ENCODE assay signal across 9 cellular contexts in the genomic region with DNA sequence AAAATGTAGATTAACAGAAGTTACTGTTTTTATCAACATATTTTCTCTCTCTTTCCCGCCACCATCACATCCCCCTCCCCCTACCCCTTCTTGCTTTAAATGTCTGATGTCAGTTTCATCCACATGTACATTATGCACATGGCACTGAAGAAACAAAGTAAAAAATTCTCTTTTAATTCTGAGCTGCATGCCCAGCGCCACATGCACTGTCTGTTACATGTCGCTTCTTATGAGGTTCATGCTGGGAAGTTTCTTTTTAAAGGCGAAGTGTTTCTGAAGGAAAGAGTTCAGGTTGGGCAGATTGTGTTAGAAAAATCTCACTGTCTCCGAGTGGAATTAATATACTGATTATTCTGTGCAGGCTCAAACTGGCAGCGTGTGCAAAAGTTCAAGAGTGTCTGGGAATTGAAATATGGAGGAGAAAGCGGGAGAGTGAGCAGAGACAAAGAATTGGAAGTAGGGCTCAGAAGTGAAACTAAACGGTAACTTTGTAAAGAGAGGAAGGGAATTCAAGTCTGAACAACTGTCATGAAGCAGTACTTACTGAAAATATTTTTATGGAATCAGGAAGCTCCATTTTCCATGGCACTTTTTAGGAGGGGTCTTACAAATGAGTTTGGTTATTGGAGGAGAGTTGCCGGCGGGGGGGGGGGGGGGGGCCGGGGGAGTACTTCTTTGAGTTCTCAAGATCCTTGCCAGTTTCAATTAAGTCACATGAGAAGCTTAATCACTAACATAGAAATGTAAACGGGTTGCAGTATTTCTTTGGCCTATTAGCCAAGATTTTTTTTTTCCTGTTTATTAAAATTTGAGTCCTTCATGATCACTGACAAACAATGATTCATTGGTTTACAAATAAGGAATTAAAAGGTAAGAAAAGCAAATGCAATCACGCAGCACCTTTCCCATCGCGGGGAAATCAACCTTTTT.
DNase-seq lines count a peak whose midpoint lies in the region; ATAC-seq and TF ChIP-seq lines count a peak whose summit lies in the region.
"Had no signal": no experiment of that assay in that cellular context is flagged by ENCODE, and none has a peak within 500 bp of the region (broad histone marks: within the 10 kb centered on the region; RNA-seq: fewer than 3 reads in every experiment).

No MANE protein-coding gene starts in this region.

- H3K9me3 ChIP-seq in DND-41 (ENCODE audit: insufficient read depth, low read length, severe bottlenecking): no peaks in the 10 kb centered on the region
- no peaks in the 10 kb centered on the region for H3K9me3 ChIP-seq in prostate gland

- peak overlapping the region; percentile 48 for H3K9ac ChIP-seq in DND-41 (ENCODE audit: low read depth, low read length)

- intact Hi-C loops in prostate gland (cut with DNase I): no loop called here

- peaks cover 15% of the 10 kb centered on the region for H3K4me1 ChIP-seq in DND-41 (ENCODE audit: insufficient read depth, low read length)
- peaks cover 4% of the 10 kb centered on the region for H3K4me1 ChIP-seq in prostate gland (replicated peaks)

- H2AFZ ChIP-seq in DND-41 (ENCODE audit: low read depth, low read length): peak overlapping the region; percentile 75

- no peaks in the 10 kb centered on the region for H3K27me3 ChIP-seq in DND-41 (ENCODE audit: insufficient read depth, low read length, poor library complexity)
- no peaks in the 10 kb centered on the region for H3K27me3 ChIP-seq in prostate gland (replicated peaks; ENCODE audit: insufficient read depth)

- WGBS in prostate gland: 9% methylated on average over 15 of the region's 15 CpGs

- H3K36me3 ChIP-seq in DND-41 (ENCODE audit: insufficient read depth, low read length): no peaks in the 10 kb centered on the region; the same call in 1 of the 2 replicates
- H3K36me3 ChIP-seq in prostate gland: no peaks in the 10 kb centered on the region

- H3K4me2 ChIP-seq in DND-41 (ENCODE audit: insufficient read depth, low read length): peak overlapping the region; percentile 65
- H3K4me2 ChIP-seq: smooth muscle cell had no signal

- TF ChIP-seq POLR2A in prostate gland (IDR thresholded peaks at IDR 0.05): no peak

- TF ChIP-seq CTCF in DND-41 (IDR thresholded peaks at IDR 0.05; ENCODE audit: borderline replicate concordance, extremely low read depth, low read length, poor library complexity, severe bottlenecking) (no peak), prostate gland (IDR thresholded peaks at IDR 0.05) (no peak)

- H4K20me1 ChIP-seq in DND-41 (ENCODE audit: insufficient read depth, low read length): no peaks in the 10 kb centered on the region

- DNase-seq in DND-41 (peak; percentile 20), OCI-M1 (lab: John Stamatoyannopoulos, UW) (peak; percentile 73), fibroblast of peridontal ligament (ENCODE audit: extremely low read depth) (peak; percentile 64), prostate gland (ENCODE audit: low spot score) (no peak), GOT3 (lab: John Stamatoyannopoulos, UW) (no peak)
- DNase-seq in activated CD4-positive, alpha-beta T cell treated with anti-CD3 and anti-CD28 coated beads, Interleukin-2, amount 50 U/mL, for 48 hours: no peak

- H3K4me3 ChIP-seq in DND-41 (ENCODE audit: low read depth in 1 of 2, low read length in 2 of 2): peak overlapping the region; percentile 7 to 48; a peak in 3 of 4 replicates
- peak overlapping the region; percentile 18 to 29 for H3K4me3 ChIP-seq in prostate gland
- H3K4me3 ChIP-seq: smooth muscle cell had no signal

- no peaks in the 10 kb centered on the region for H3K79me2 ChIP-seq in DND-41 (ENCODE audit: insufficient read depth, low read length)

- ATAC-seq in DND-41 (ENCODE audit: insufficient read depth, low read depth) (peak; percentile 77), HG02610 (IDR thresholded peaks at IDR 0.05; ENCODE audit: unreplicated experiment) (no peak), HG03045 (IDR thresholded peaks at IDR 0.05; ENCODE audit: unreplicated experiment) (no peak)

- peak overlapping the region; percentile 79 for H3K27ac ChIP-seq in DND-41 (ENCODE audit: low read length)
- H3K27ac ChIP-seq in prostate gland: peak overlapping the region; percentile 55 to 56

Comparison
In these comparisons a context has a peak if more than half of its experiments do, and no peak if none do; other contexts are left out.
1. DNase-seq: peak in DND-41 (single experiment), OCI-M1 (single experiment) and fibroblast of peridontal ligament (single experiment); none in prostate gland (single experiment), GOT3 (single experiment) and activated CD4-positive, alpha-beta T cell treated with anti-CD3 and anti-CD28 coated beads, Interleukin-2, amount 50 U/mL, for 48 hours (0 of 2).